Comparison of ENCODE assay signal across 9 cellular contexts in genomic region chr11:69643646-69644045, GRCh38. TPM values are rescaled to one million over a fixed set of nuclear protein-coding genes. Genes with fewer than 3 reads are reported as not detected.
A peak's percentile ranks its signal among the peaks of the same experiment; 100 is the strongest.
DNase-seq lines count a peak whose midpoint lies in the region; ATAC-seq and TF ChIP-seq lines count a peak whose summit lies in the region.
"Had no signal": no experiment of that assay in that cellular context is flagged by ENCODE, and none has a peak within 500 bp of the region (broad histone marks: within the 10 kb centered on the region; RNA-seq: fewer than 3 reads in every experiment).

No MANE protein-coding gene starts in this region.

- peaks cover 50% of the 10 kb centered on the region for H3K36me3 ChIP-seq in IMR-90 (ENCODE audit: control insufficient read depth, insufficient read depth, low read length)
- no peaks in the 10 kb centered on the region for H3K36me3 ChIP-seq in naive thymus-derived CD4-positive, alpha-beta T cell (ENCODE audit: control insufficient read depth in 2 of 3, insufficient read depth in 3 of 3, low read length in 3 of 3)
- H3K36me3 ChIP-seq: gastrocnemius medialis had no signal

- H2AFZ ChIP-seq in IMR-90 (replicated peaks; ENCODE audit: low read length, poor library complexity), result peak overlapping the region; percentile 45

- no peak overlapping the region for H2BK15ac ChIP-seq in IMR-90 (ENCODE audit: low read depth, low read length)

- H3K9me3 ChIP-seq in IMR-90 (ENCODE audit: control insufficient read depth, insufficient read depth, low read length), result no peaks in the 10 kb centered on the region
- H3K9me3 ChIP-seq in naive thymus-derived CD4-positive, alpha-beta T cell (ENCODE audit: control insufficient read depth in 2 of 3, low read length in 3 of 3), result no peaks in the 10 kb centered on the region
- H3K9me3 ChIP-seq: gastrocnemius medialis had no signal

- H3K18ac ChIP-seq in IMR-90 (ENCODE audit: low read depth, low read length), result no peak overlapping the region

- dilution Hi-C loops in IMR-90 (cut with HindIII; ENCODE audit: low sequenced_read_pairs, unreplicated experiment), result no loop called here

- peaks cover 2% of the 10 kb centered on the region for H3K36me3 Mint-ChIP-seq in chondrocyte (ENCODE audit: low read depth)
- H3K36me3 Mint-ChIP-seq in naive thymus-derived CD4-positive, alpha-beta T cell, result no peaks in the 10 kb centered on the region

- peak overlapping the region; percentile 16; the same call in 1 of the 2 replicates for H2BK120ac ChIP-seq in IMR-90 (ENCODE audit: low read depth, low read length)

- peaks cover 16 to 59% of the 10 kb centered on the region in 2 experiments for H3K79me1 ChIP-seq in IMR-90 (ENCODE audit: low read depth in 1 of 2, low read length in 2 of 2)

- H4K20me1 ChIP-seq in IMR-90 (ENCODE audit: insufficient read depth, low read length), result peaks cover 65% of the 10 kb centered on the region

- H3K4ac ChIP-seq in IMR-90 (ENCODE audit: low read depth, low read length), result peak overlapping the region; percentile 17; the same call in 1 of the 2 replicates

- ATAC-seq in IMR-90 (ENCODE audit: low read depth), result no peak
- no peak for ATAC-seq in naive thymus-derived CD4-positive, alpha-beta T cell
- no peak for ATAC-seq in GM19452 (IDR thresholded peaks at IDR 0.05; ENCODE audit: unreplicated experiment)

- peak overlapping the region; percentile 7; the same call in 1 of the 2 replicates for H4K91ac ChIP-seq in IMR-90 (ENCODE audit: insufficient read depth, low read depth, low read length)

- peak overlapping the region; percentile 18 to 46; a peak in 1 of 4 replicates for H4K8ac ChIP-seq in IMR-90 (ENCODE audit: low read depth in 2 of 2, low read length in 2 of 2)

- H3K9me3 Mint-ChIP-seq in chondrocyte (ENCODE audit: low read depth), result no peaks in the 10 kb centered on the region
- no peaks in the 10 kb centered on the region for H3K9me3 Mint-ChIP-seq in naive thymus-derived CD4-positive, alpha-beta T cell

- intact Hi-C loops in IMR-90 (cut with micrococcal nuclease), result loop anchor here (1.0 to 10.0 kb wide), 7 partner anchors 27 to 739 kb away; partner anchors contain the start of genes IGHMBP2, MRGPRF and MRPL21
- intact Hi-C loops in naive thymus-derived CD4-positive, alpha-beta T cell (cut with micrococcal nuclease), result loop anchor here (1.0 to 10.0 kb wide), 9 partner anchors 64 to 1061 kb away; partner anchors contain the start of genes CPT1A (in 2 of the 2) and TPCN2 (in 1 of the 2)

- peak overlapping the region; percentile 55 for H2BK5ac ChIP-seq in IMR-90 (ENCODE audit: low read depth, low read length, poor library complexity, severe bottlenecking)

- BruUV-seq in IMR-90 (replicated peaks; lab: Mats Ljungman, UMichigan), result TSS peak; percentile 37

- H3K4me1 ChIP-seq in IMR-90 (ENCODE audit: control insufficient read depth, insufficient read depth, low read length), result peaks cover 21% of the 10 kb centered on the region
- H3K4me1 ChIP-seq in naive thymus-derived CD4-positive, alpha-beta T cell (ENCODE audit: control insufficient read depth in 2 of 2, insufficient read depth in 2 of 2, low read length in 2 of 2), result peaks cover 3 to 15% of the 10 kb centered on the region in 2 donors

- 18% methylated on average over 20 of the region's 27 CpGs; no CpG with 5 or more reads in 1 of the 2 experiments for WGBS in IMR-90 (ENCODE audit: extremely low coverage in 2 of 2, insufficient read length in 1 of 2), 2 experiments

- H3K4me3 ChIP-seq in AG10803 (ENCODE audit: low read length) (peak overlapping the region; percentile 45), IMR-90 (ENCODE audit: insufficient read depth, low read depth, low read length) (peak overlapping the region; percentile 98)
- no peak overlapping the region for H3K4me3 ChIP-seq in naive thymus-derived CD4-positive, alpha-beta T cell (ENCODE audit: low read length)

- peak overlapping the region; percentile 98 for H2AK9ac ChIP-seq in IMR-90 (replicated peaks; ENCODE audit: low read depth, low read length, poor library complexity)

- H3K14ac ChIP-seq in IMR-90 (replicated peaks; ENCODE audit: low read depth, low read length), result peak overlapping the region; percentile 54; the same call in 1 of the 2 replicates

- in situ Hi-C loops in IMR-90 (cut with MboI; ENCODE audit: low sequenced_read_pairs), result loop anchor here (5.0 kb wide), 1 partner anchor 341 kb away; no protein-coding TSS in a partner anchor

- POLR2A ChIA-PET in IMR-90 (lab: Charles Lee; ENCODE audit: unreplicated experiment), result interaction anchor here (0.8 to 2.6 kb wide), 3 partner anchors 135 to 346 kb away, joined by 3 to 11 read pairs (median 4); no protein-coding TSS in a partner anchor
- POLR2A ChIA-PET in naive thymus-derived CD4-positive, alpha-beta T cell (lab: Charles Lee), result interaction anchor here (1.6 kb wide), 1 partner anchor 543 kb away, joined by 6 read pairs; no protein-coding TSS in a partner anchor

- no peak overlapping the region for H2BK20ac ChIP-seq in IMR-90 (ENCODE audit: low read depth, low read length)

- no peaks in the 10 kb centered on the region; the same call in 1 of the 2 replicates for H3K9me1 ChIP-seq in IMR-90 (ENCODE audit: insufficient read depth, low read length)

- TF ChIP-seq POLR2A in IMR-90 (IDR thresholded peaks at IDR 0.05; ENCODE audit: low read depth, low read length), result no peak

- TF ChIP-seq CTCF in AG10803 (conservative IDR thresholded peaks at IDR 0.05; ENCODE audit: low read length) (no peak), IMR-90 (conservative IDR thresholded peaks at IDR 0.05; ENCODE audit: low read depth, low read length) (no peak), chondrocyte (IDR thresholded peaks at IDR 0.05) (peak; percentile 40)

- H3K27me3 Mint-ChIP-seq in chondrocyte (ENCODE audit: low read depth), result no peaks in the 10 kb centered on the region
- peaks cover 17 to 25% (median 23%) of the 10 kb centered on the region in 5 donors for H3K27me3 Mint-ChIP-seq in naive thymus-derived CD4-positive, alpha-beta T cell

- peak overlapping the region; percentile 61 for H3K4me3 Mint-ChIP-seq in chondrocyte (ENCODE audit: unreplicated experiment)
- peak overlapping the region; percentile 49 to 95 (median 68) for H3K4me3 Mint-ChIP-seq in naive thymus-derived CD4-positive, alpha-beta T cell

- H3K27ac Mint-ChIP-seq in chondrocyte (ENCODE audit: unreplicated experiment), result no peak overlapping the region
- peak overlapping the region in 1 of 9 donors; percentile 41 for H3K27ac Mint-ChIP-seq in naive thymus-derived CD4-positive, alpha-beta T cell

- DNase-seq in AG10803 (ENCODE audit: low read depth) (no peak), IMR-90 (no peak), chondrocyte (ENCODE audit: low spot score) (no peak), AML-193 (lab: John Stamatoyannopoulos, UW) (no peak), HK-2 (ENCODE audit: unreplicated experiment) (no peak), hypothalamus (lab: John Stamatoyannopoulos, UW) (no peak)
- DNase-seq in naive thymus-derived CD4-positive, alpha-beta T cell, result no peak

- H4K5ac ChIP-seq in IMR-90 (ENCODE audit: low read depth, low read length), result no peak overlapping the region

- CTCF ChIA-PET in IMR-90 (lab: Yijun Ruan, JAX), result interaction anchor here (0.9 to 1.9 kb wide), 6 partner anchors 12 to 512 kb away, joined by 3 to 7 read pairs (median 4); no protein-coding TSS in a partner anchor
- CTCF ChIA-PET in naive thymus-derived CD4-positive, alpha-beta T cell (lab: Charles Lee), result interaction anchor here (1.3 to 5.8 kb wide), 4 partner anchors 27 to 543 kb away, joined by 3 to 37 read pairs (median 18); partner anchors contain the start of gene MYEOV

- no peak overlapping the region; the same call in 1 of the 2 replicates for H3K56ac ChIP-seq in IMR-90 (ENCODE audit: extremely low read depth, insufficient read depth, low read length)

- peak overlapping the region; percentile 32 for H3K9ac ChIP-seq in IMR-90 (ENCODE audit: low read depth, low read length)

- H3K27ac ChIP-seq in IMR-90 (ENCODE audit: insufficient read depth, low read length), result peak overlapping the region; percentile 38
- no peak overlapping the region for H3K27ac ChIP-seq in naive thymus-derived CD4-positive, alpha-beta T cell (ENCODE audit: low read depth, low read length)

- H2AK5ac ChIP-seq in IMR-90 (ENCODE audit: low read depth, low read length), result peak overlapping the region; percentile 94

- peaks cover 27% of the 10 kb centered on the region for H3K4me1 Mint-ChIP-seq in chondrocyte (ENCODE audit: low read depth)
- H3K4me1 Mint-ChIP-seq in naive thymus-derived CD4-positive, alpha-beta T cell, result peaks cover 10 to 25% (median 21%) of the 10 kb centered on the region in 7 donors

- no peak for TF ChIP-seq RAD21 in IMR-90 (IDR thresholded peaks at IDR 0.05; ENCODE audit: low read length)

- peak overlapping the region; percentile 47; the same call in 1 of the 2 replicates for H3K23ac ChIP-seq in IMR-90 (ENCODE audit: low read depth, low read length)

- H3K27me3 ChIP-seq in IMR-90 (ENCODE audit: control insufficient read depth, insufficient read depth, low read length), result no peaks in the 10 kb centered on the region
- peaks cover 6 to 12% of the 10 kb centered on the region in 2 donors for H3K27me3 ChIP-seq in naive thymus-derived CD4-positive, alpha-beta T cell (ENCODE audit: control insufficient read depth in 2 of 2, insufficient read depth in 2 of 2, low read length in 2 of 2)

- H3K4me2 ChIP-seq in IMR-90 (ENCODE audit: low read depth, low read length), result peak overlapping the region; percentile 60

TF ChIP-seq in IMR-90, 13 proteins besides CTCF, POLR2A, EP300 and RAD21:
- TF ChIP-seq CHD1 (IDR thresholded peaks at IDR 0.05; ENCODE audit: low read depth, low read length) (no peak), RCOR1 (IDR thresholded peaks at IDR 0.05; ENCODE audit: insufficient replicate concordance, low read length) (no peak), NFE2L2 (IDR thresholded peaks at IDR 0.05; ENCODE audit: low read depth, low read length) (no peak)

RNA-seq across cellular contexts. Expression of gene CCND1, which starts 2.7 kb away (rescaled TPM):
- total RNA-seq in IMR-90 (2012; rRNA removed), result 717 and 748 TPM in 2 replicates
- polyA plus RNA-seq in IMR-90 (2012; rRNA removed), result 481 and 872 TPM in 2 replicates
- 498 and 688 TPM in 2 replicates for polyA plus RNA-seq in IMR-90 (2012; cell fraction: cytosol; rRNA removed)
- polyA plus RNA-seq in IMR-90 (2012; cell fraction: nucleus; rRNA removed; ENCODE audit: low replicate concordance), result 405 and 823 TPM in 2 replicates
- 129 to 300 TPM (median 130 TPM) in 3 replicates for total RNA-seq in chondrocyte
- total RNA-seq in naive thymus-derived CD4-positive, alpha-beta T cell, result 1 to 10 TPM in 2 of 5 experiments, under 1 TPM in 3; 0.35 to 4.0 (median 0.84) TPM
- polyA plus RNA-seq in naive thymus-derived CD4-positive, alpha-beta T cell, result 1 to 10 TPM in 1 of 2 donors, under 1 TPM in 1; 0.26 to 4.9 TPM

RNA-seq across cellular contexts. Expression of gene LTO1, which starts 31.5 kb away (rescaled TPM):
- 8.2 and 16.7 TPM in 2 replicates for total RNA-seq in IMR-90 (2012; rRNA removed)
- polyA plus RNA-seq in IMR-90 (2012; rRNA removed), result 18.8 and 23.5 TPM in 2 replicates
- 14.0 and 16.6 TPM in 2 replicates for polyA plus RNA-seq in IMR-90 (2012; cell fraction: cytosol; rRNA removed)
- 58.0 and 79.5 TPM in 2 replicates for polyA plus RNA-seq in IMR-90 (2012; cell fraction: nucleus; rRNA removed; ENCODE audit: low replicate concordance)
- total RNA-seq in chondrocyte, result 15.5 to 21.9 TPM (median 16.2 TPM) in 3 replicates
- 10 to 100 TPM; 32.8 to 75.6 (median 55.1) TPM for total RNA-seq in naive thymus-derived CD4-positive, alpha-beta T cell
- polyA plus RNA-seq in naive thymus-derived CD4-positive, alpha-beta T cell, result 10 to 100 TPM; 19.1 to 21.3 TPM

Comparison
In these comparisons a context has a peak if more than half of its experiments do, and no peak if none do; other contexts are left out.
1. RNA of gene CCND1, which starts 2.7 kb away (total RNA-seq): 717 to 748 TPM in IMR-90 and 129 to 300 TPM in chondrocyte; 0.35 to 4.0 TPM in naive thymus-derived CD4-positive, alpha-beta T cell; every median in the first group is over 10 times any median in the second.